In genomic region chrX:74421181-74422028, GRCh38 we compare ENCODE assay signal across 8 cellular contexts. TPM values are rescaled to one million over a fixed set of nuclear protein-coding genes. Genes with fewer than 3 reads are reported as not detected.
DNase-seq lines count a peak whose midpoint lies in the region; ATAC-seq and TF ChIP-seq lines count a peak whose summit lies in the region.

Gene SLC16A2 (plus strand): TSS chrX:74421493. CDS start chrX:74421638, 145 bp downstream.

- WGBS in HUES64, result under 1% methylated on average over 55 of the region's 55 CpGs

- peak within 1 kb of the TSS; percentile 67 for H3K9ac ChIP-seq in HUES64 (ENCODE audit: low read depth, low read length)

- in situ Hi-C loops in gastrocnemius medialis (cut with MboI; ENCODE audit: low sequenced_read_pairs in 4 of 4), result no loop called here

- TF ChIP-seq POLR2A in gastrocnemius medialis (IDR thresholded peaks at IDR 0.05), result no peak

- ATAC-seq in gastrocnemius medialis (peak; percentile 70 to 76), GM18502 (IDR thresholded peaks at IDR 0.05; ENCODE audit: poor library complexity, unreplicated experiment) (no peak)

- peaks cover 15% of the 10 kb centered on the region for H3K4me1 ChIP-seq in HUES64 (ENCODE audit: insufficient read depth, low read length)
- peaks cover 3 to 8% of the 10 kb centered on the region in 2 donors for H3K4me1 ChIP-seq in gastrocnemius medialis

- DNase-seq in DMS114 treated with DMSO at 0.1 percent for 48 hours (lab: John Stamatoyannopoulos, UW; ENCODE audit: unreplicated experiment) (peak; percentile 42), T-helper 9 cell (peak; percentile 14), caudate nucleus (lab: John Stamatoyannopoulos, UW) (peak in 60 of 61 donors; percentile 2 to 78 (median 50)), iPS-NIHi7 (ENCODE audit: extremely low spot score) (peak; percentile 74), gastrocnemius medialis (peak; percentile 41 to 53), AML-193 (lab: John Stamatoyannopoulos, UW) (no peak)

- H3K27ac ChIP-seq in HUES64 (ENCODE audit: low read depth, low read length), result peak within 1 kb of the TSS; percentile 64; the same call in 1 of the 2 replicates
- H3K27ac ChIP-seq in caudate nucleus (ENCODE audit: low read depth, low read length), result peak within 1 kb of the TSS; percentile 82
- peak within 1 kb of the TSS; percentile 76 to 83 (median 80) for H3K27ac ChIP-seq in gastrocnemius medialis

- TF ChIP-seq CTCF in gastrocnemius medialis (IDR thresholded peaks at IDR 0.05 in 4 of 5, conservative IDR thresholded peaks at IDR 0.05 in 1 of 5), result no peak

- H3K27me3 ChIP-seq in HUES64 (ENCODE audit: insufficient read depth, low read length), result no peaks in the 10 kb centered on the region; the same call in none of the 2 replicates
- H3K27me3 ChIP-seq in gastrocnemius medialis, result peaks cover 0 to 2% (median 0%) of the 10 kb centered on the region in 3 donors

- intact Hi-C loops in gastrocnemius medialis (cut with DNase I; ENCODE audit: low total_unique reads), result loop anchor here (1.0 to 5.0 kb wide), 3 partner anchors 115 to 191 kb away; partner anchors contain the start of gene RLIM

- H3K4me3 ChIP-seq in HUES64 (ENCODE audit: low read length) (peak within 1 kb of the TSS; percentile 73), gastrocnemius medialis (peak within 1 kb of the TSS; percentile 55 to 61 (median 58))

- no peaks in the 10 kb centered on the region for H3K9me3 ChIP-seq in HUES64 (ENCODE audit: insufficient read depth, low read depth, low read length)
- no peaks in the 10 kb centered on the region for H3K9me3 ChIP-seq in gastrocnemius medialis

- H3K36me3 ChIP-seq in HUES64 (ENCODE audit: insufficient read depth, low read length) (no peaks in the 10 kb centered on the region), gastrocnemius medialis (no peaks in the 10 kb centered on the region)

RNA-seq across cellular contexts. Expression of gene SLC16A2, which starts in this region (rescaled TPM):
- 25.1 TPM for polyA plus RNA-seq in HUES64 (2013, experiment 1 of 2)
- 27.5 TPM for polyA plus RNA-seq in HUES64 (2013, experiment 2 of 2)
- total RNA-seq in gastrocnemius medialis, result 1 to 10 TPM; 1.3 to 2.4 (median 2.1) TPM

Comparison
In these comparisons a context has a peak if more than half of its experiments do, and no peak if none do; other contexts are left out.
1. DNase-seq: peak in DMS114 treated with DMSO at 0.1 percent for 48 hours (single experiment), T-helper 9 cell (single experiment), caudate nucleus (60 of 61), iPS-NIHi7 (single experiment) and gastrocnemius medialis (2 of 2); none in AML-193 (0 of 2).
2. Peak in every context shown above with its lines, with median percentiles within 50 percentile points of each other: H3K27ac ChIP-seq.